18 cellular contexts compared by ENCODE assay signal in the genomic region with DNA sequence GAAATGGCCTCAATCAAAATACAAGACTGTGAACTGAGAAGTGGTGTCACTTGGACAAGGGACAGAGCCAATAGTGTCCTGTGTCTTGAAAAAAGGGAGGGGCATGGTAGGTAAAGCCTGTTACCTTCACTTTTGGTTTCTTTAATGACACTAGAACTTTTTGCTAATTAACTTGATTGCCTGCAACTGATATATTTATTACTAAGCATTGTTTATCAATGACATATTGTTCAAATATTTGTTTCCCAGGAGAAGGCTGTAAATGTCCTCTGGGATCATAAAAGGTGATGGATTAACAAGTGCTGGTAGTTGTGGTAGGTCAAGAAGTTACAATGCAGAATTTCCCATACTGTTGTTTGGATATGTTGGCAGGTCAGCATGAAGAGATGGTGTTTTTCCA.
DNase-seq lines count a peak whose midpoint lies in the region; ATAC-seq, FAIRE-seq and TF ChIP-seq lines count a peak whose summit lies in the region.
"Had no signal": no experiment of that assay in that cellular context is flagged by ENCODE, and none has a peak within 500 bp of the region (broad histone marks: within the 10 kb centered on the region; RNA-seq: fewer than 3 reads in every experiment).

No MANE protein-coding gene starts in this region.

- no peaks in the 10 kb centered on the region for H3K79me2 ChIP-seq in osteoblast (ENCODE audit: insufficient read depth, low read length)

- H3K9me3 Mint-ChIP-seq in progenitor cell of endocrine pancreas (ENCODE audit: low read depth) = peaks cover 4% of the 10 kb centered on the region

- H3K9me3 ChIP-seq in A549 (no peaks in the 10 kb centered on the region), osteoblast (ENCODE audit: low read depth, low read length) (no peaks in the 10 kb centered on the region)

- H3K4me2 ChIP-seq in A549 (no peak overlapping the region), osteoblast (ENCODE audit: insufficient read depth, low read length) (no peak overlapping the region)
- H3K4me2 ChIP-seq: BLaER1 treated with 17β-estradiol and CSF1 and Interleukin-3, amounts not matched to agents 10 nM and 100 nM had no signal

- POLR2A ChIA-PET in A549 (lab: Yijun Ruan, JAX) = no interaction called here

- DNase-seq in A549 (ENCODE audit: low read depth in 1 of 2, low spot score in 1 of 2) (no peak), LoVo (ENCODE audit: low spot score) (peak; percentile 1), progenitor cell of endocrine pancreas (ENCODE audit: low spot score, unreplicated experiment) (no peak), AG08395 (ENCODE audit: low spot score) (no peak), osteoblast (ENCODE audit: insufficient read length, low spot score, missing footprints) (no peak)
- DNase-seq: DMS 273 treated with DMSO at 0.1 percent for 48 hours, GM23248 had no signal

- H3K36me3 Mint-ChIP-seq in progenitor cell of endocrine pancreas (ENCODE audit: insufficient read depth) = peaks cover 31% of the 10 kb centered on the region
- H3K36me3 Mint-ChIP-seq: CD4-positive, CD25-positive, alpha-beta regulatory T cell had no signal

- no peak overlapping the region for H2AFZ ChIP-seq in osteoblast (ENCODE audit: low read length)
- H2AFZ ChIP-seq: GM23248 had no signal

- H3K4me1 ChIP-seq in A549 = no peaks in the 10 kb centered on the region
- no peaks in the 10 kb centered on the region for H3K4me1 ChIP-seq in osteoblast (ENCODE audit: insufficient read depth, low read length)
- H3K4me1 ChIP-seq: BLaER1 treated with 17β-estradiol and CSF1 and Interleukin-3, amounts not matched to agents 10 nM and 100 nM had no signal

- peaks cover 60% of the 10 kb centered on the region for H3K4me1 Mint-ChIP-seq in progenitor cell of endocrine pancreas (ENCODE audit: low read depth)
- H3K4me1 Mint-ChIP-seq: CD4-positive, CD25-positive, alpha-beta regulatory T cell had no signal

- H3K27ac Mint-ChIP-seq in progenitor cell of endocrine pancreas = peak overlapping the region; percentile 67

- H3K36me3 ChIP-seq in osteoblast (ENCODE audit: insufficient read depth, low read length) = no peaks in the 10 kb centered on the region
- H3K36me3 ChIP-seq: BLaER1 treated with 17β-estradiol and CSF1 and Interleukin-3, amounts not matched to agents 10 nM and 100 nM had no signal

- no peak for TF ChIP-seq RAD21 in A549 (conservative IDR thresholded peaks at IDR 0.05 in 1 of 2, IDR thresholded peaks at IDR 0.05 in 1 of 2)

- H3K27me3 ChIP-seq in osteoblast (ENCODE audit: insufficient read depth, low read length) = no peaks in the 10 kb centered on the region

- FAIRE-seq in A549 (lab: Jason Lieb, UNC) (peak; percentile 93), colon (lab: Jason Lieb, UNC) (peak; percentile 79)
- FAIRE-seq: GM12878, GM18507, H54, HepG2, HTR-8/SVneo had no signal

- no peak for ATAC-seq in A549
- ATAC-seq in activated CD4-positive, CD25-positive, alpha-beta regulatory T cell treated with anti-CD3 and anti-CD28 coated beads, Interleukin-2, amount 50 U/mL, for 24 hours = no peak
- ATAC-seq: GM12878, HCT116, HepG2 had no signal

- TF ChIP-seq POLR2A in A549 (IDR thresholded peaks at IDR 0.05; ENCODE audit: low read length) = no peak

- no peaks in the 10 kb centered on the region for H3K27me3 Mint-ChIP-seq in progenitor cell of endocrine pancreas
- H3K27me3 Mint-ChIP-seq: CD4-positive, CD25-positive, alpha-beta regulatory T cell had no signal

- H3K4me3 ChIP-seq in A549 = no peak overlapping the region
- H3K4me3 ChIP-seq in osteoblast (ENCODE audit: insufficient read depth, low read length) = no peak overlapping the region
- H3K4me3 ChIP-seq: BLaER1 treated with 17β-estradiol and CSF1 and Interleukin-3, amounts not matched to agents 10 nM and 100 nM; GM12878; GM23248 had no signal

- H3K27ac ChIP-seq in A549 = no peak overlapping the region
- H3K27ac ChIP-seq in osteoblast (ENCODE audit: low read depth, low read length) = no peak overlapping the region
- H3K27ac ChIP-seq: 22Rv1; BLaER1 treated with 17β-estradiol and CSF1 and Interleukin-3, amounts not matched to agents 10 nM and 100 nM; GM23248 had no signal

- CTCF ChIA-PET in A549 (lab: Yijun Ruan, JAX) = interaction anchor here (1.6 kb wide), 1 partner anchor 17 kb away, joined by 3 read pairs; no protein-coding TSS in a partner anchor

- peaks cover 11% of the 10 kb centered on the region for H4K20me1 ChIP-seq in osteoblast (ENCODE audit: insufficient read depth, low read length)
- H4K20me1 ChIP-seq: BLaER1 treated with 17β-estradiol and CSF1 and Interleukin-3, amounts not matched to agents 10 nM and 100 nM had no signal

- no peak for TF ChIP-seq CTCF in A549 (IDR thresholded peaks at IDR 0.05)
- TF ChIP-seq CTCF in progenitor cell of endocrine pancreas (IDR thresholded peaks at IDR 0.05; ENCODE audit: unreplicated experiment) = no peak
- no peak for TF ChIP-seq CTCF in osteoblast (IDR thresholded peaks at IDR 0.05; ENCODE audit: extremely low read depth, low read depth, low read length)

- H3K4me3 Mint-ChIP-seq in progenitor cell of endocrine pancreas (ENCODE audit: low read depth) = no peak overlapping the region
- H3K4me3 Mint-ChIP-seq: CD4-positive, CD25-positive, alpha-beta regulatory T cell had no signal

- no peak for TF ChIP-seq EP300 in A549 (IDR thresholded peaks at IDR 0.05)

TF ChIP-seq in A549, 52 proteins besides CTCF, POLR2A, EP300 and RAD21:
- TF ChIP-seq NPAS2 (CRISPR knock-in tag; IDR thresholded peaks at IDR 0.05; ENCODE audit: borderline replicate concordance) (no peak), JUNB (IDR thresholded peaks at IDR 0.05) (no peak), JUN (IDR thresholded peaks at IDR 0.05) (no peak), ATOH8 (CRISPR knock-in tag; IDR thresholded peaks at IDR 0.05; ENCODE audit: low read depth) (no peak), CBX2 (IDR thresholded peaks at IDR 0.05; ENCODE audit: borderline replicate concordance, low read depth) (no peak), TP53 (CRISPR knock-in tag; IDR thresholded peaks at IDR 0.05) (no peak), FOSB (CRISPR knock-in tag; IDR thresholded peaks at IDR 0.05) (no peak), KDM1A (IDR thresholded peaks at IDR 0.05; ENCODE audit: low read depth) (no peak)
